ENCODE assay signal across 24 cellular contexts in genomic region chr10:4555920-4556319, GRCh38.
"Had no signal": no experiment of that assay in that cellular context is flagged by ENCODE, and none has a peak within 500 bp of the region (broad histone marks: within the 10 kb centered on the region; RNA-seq: fewer than 3 reads in every experiment).

No MANE protein-coding gene starts in this region.

- H3K9me3 ChIP-seq: SJSA1 had no signal

- H3K4me3 ChIP-seq: PC-9, SJSA1, SK-N-MC had no signal

- H3K27ac ChIP-seq: PC-9, SJSA1, SK-N-MC had no signal

- H3K4me1 ChIP-seq: SJSA1 had no signal

- H3K36me3 ChIP-seq: SJSA1 had no signal

- H2AFZ ChIP-seq: PC-9 had no signal

- H3K27me3 ChIP-seq: SJSA1 had no signal

- H3K4me2 ChIP-seq: PC-9 had no signal

- DNase-seq: KBM-7; NCI-H1092; NCI-H1105 treated with DMSO at 0.1 percent for 48 hours; NCI-H1417 treated with DMSO at 0.1 percent for 48 hours; NCI-H146; NCI-H1694 treated with DMSO at 0.1 percent for 48 hours; NCI-H1930; NCI-H2081; NCI-H2107; NCI-H226; NCI-H510A; NCI-H524 treated with DMSO at 0.1 percent for 48 hours; NCI-H69; NCI-H774; NK-92 treated with Interleukin-12 subunit alpha and Interleukin-12 subunit beta, amount 100 ng/mL, for 24 hours; OCI-M1; PC-9; Right ventricle myocardium superior; RPMI8226; SIG-M5; SW 1271; T-cell had no signal

- ATAC-seq: T-cell had no signal
